Comparison of ENCODE assay signal across 8 cellular contexts in genomic region chr4:22389240-22389871, GRCh38.
DNase-seq lines count a peak whose midpoint lies in the region; ATAC-seq and TF ChIP-seq lines count a peak whose summit lies in the region.

No MANE protein-coding gene starts in this region.

- H3K36me3 ChIP-seq in neural progenitor cell = peaks cover 9% of the 10 kb centered on the region

- no peak overlapping the region for H3K4me3 ChIP-seq in neural progenitor cell

- intact Hi-C loops in Right ventricle myocardium superior (cut with DNase I) (loop anchor here (5.0 kb wide), 1 partner anchor 597 kb away; no protein-coding TSS in a partner anchor), Right ventricle myocardium inferior (cut with DNase I) (loop anchor here (2.0 to 10.0 kb wide), 2 partner anchors 255 to 599 kb away; no protein-coding TSS in a partner anchor)
- intact Hi-C loops in activated CD4-positive, alpha-beta T cell treated with anti-CD3 and anti-CD28 coated beads, Interleukin-2, amount 10 ng/mL, durations not matched to agents 24 days and 14 days (cut with micrococcal nuclease) = loop anchor here (1.0 kb wide), 3 partner anchors 152 to 600 kb away; no protein-coding TSS in a partner anchor

- no peaks in the 10 kb centered on the region for H3K27me3 Mint-ChIP-seq in activated CD4-positive, alpha-beta T cell treated with anti-CD3 and anti-CD28 coated beads, Interleukin-2, amount 10 ng/mL, durations not matched to agents 24 days and 14 days
- no peaks in the 10 kb centered on the region for H3K27me3 Mint-ChIP-seq in neural progenitor cell (ENCODE audit: insufficient read depth, low read depth)

- peak; percentile 96 for TF ChIP-seq CTCF in neural progenitor cell (IDR thresholded peaks at IDR 0.05)

- H3K79me2 ChIP-seq in neural progenitor cell (ENCODE audit: low read depth) = no peaks in the 10 kb centered on the region

- H3K9me3 ChIP-seq in neural progenitor cell (ENCODE audit: low read depth) = no peaks in the 10 kb centered on the region

- no peaks in the 10 kb centered on the region for H3K27me3 ChIP-seq in neural progenitor cell

- peaks cover 8% of the 10 kb centered on the region for H3K4me1 Mint-ChIP-seq in activated CD4-positive, alpha-beta T cell treated with anti-CD3 and anti-CD28 coated beads, Interleukin-2, amount 10 ng/mL, durations not matched to agents 24 days and 14 days
- H3K4me1 Mint-ChIP-seq in neural progenitor cell = no peaks in the 10 kb centered on the region

- no peak overlapping the region for H2AFZ ChIP-seq in neural progenitor cell (replicated peaks)

- H3K27ac Mint-ChIP-seq in activated CD4-positive, alpha-beta T cell treated with anti-CD3 and anti-CD28 coated beads, Interleukin-2, amount 10 ng/mL, durations not matched to agents 24 days and 14 days = no peak overlapping the region
- H3K27ac Mint-ChIP-seq in neural progenitor cell = no peak overlapping the region

- no peak overlapping the region for H3K9ac ChIP-seq in neural progenitor cell

- H3K36me3 Mint-ChIP-seq in activated CD4-positive, alpha-beta T cell treated with anti-CD3 and anti-CD28 coated beads, Interleukin-2, amount 10 ng/mL, durations not matched to agents 24 days and 14 days (ENCODE audit: low read depth) = peaks cover 2% of the 10 kb centered on the region
- H3K36me3 Mint-ChIP-seq in neural progenitor cell = peaks cover 13% of the 10 kb centered on the region

- no peak overlapping the region for H3K4me3 Mint-ChIP-seq in activated CD4-positive, alpha-beta T cell treated with anti-CD3 and anti-CD28 coated beads, Interleukin-2, amount 10 ng/mL, durations not matched to agents 24 days and 14 days
- no peak overlapping the region for H3K4me3 Mint-ChIP-seq in neural progenitor cell

- no peaks in the 10 kb centered on the region for H3K4me1 ChIP-seq in neural progenitor cell

- ATAC-seq in Right ventricle myocardium superior (ENCODE audit: poor library complexity) (peak; percentile 74), Right ventricle myocardium inferior (no peak), HG02642 (IDR thresholded peaks at IDR 0.05; ENCODE audit: poor library complexity, unreplicated experiment) (peak; percentile 72)

- H3K4me2 ChIP-seq in neural progenitor cell = no peak overlapping the region

- peaks cover 7% of the 10 kb centered on the region for H3F3A ChIP-seq in neural progenitor cell (ENCODE audit: low read depth)

- DNase-seq in Right ventricle myocardium superior (no peak), Right ventricle myocardium inferior (ENCODE audit: missing footprints) (no peak), NCI-H2081 treated with DMSO at 0.1 percent for 48 hours (lab: John Stamatoyannopoulos, UW) (peak; percentile 41), fibroblast of peridontal ligament (ENCODE audit: extremely low read depth) (peak; percentile 90), neural progenitor cell (ENCODE audit: low spot score) (peak; percentile 73), activated gamma-delta T cell treated with Interleukin-2 at 50 U/mL for 16 hours (no peak)
- peak; percentile 82 for DNase-seq in activated CD4-positive, alpha-beta T cell treated with anti-CD3 and anti-CD28 coated beads, Interleukin-2, amount 10 ng/mL, durations not matched to agents 24 days and 14 days

- no peaks in the 10 kb centered on the region for H4K20me1 ChIP-seq in neural progenitor cell (ENCODE audit: low read depth)

- H3K27ac ChIP-seq in neural progenitor cell = no peak overlapping the region

- no peaks in the 10 kb centered on the region for H3K9me3 Mint-ChIP-seq in activated CD4-positive, alpha-beta T cell treated with anti-CD3 and anti-CD28 coated beads, Interleukin-2, amount 10 ng/mL, durations not matched to agents 24 days and 14 days
- no peaks in the 10 kb centered on the region for H3K9me3 Mint-ChIP-seq in neural progenitor cell

Comparison
In these comparisons a context has a peak if more than half of its experiments do, and no peak if none do; other contexts are left out.
1. DNase-seq: peak in NCI-H2081 treated with DMSO at 0.1 percent for 48 hours (single experiment), activated CD4-positive, alpha-beta T cell treated with anti-CD3 and anti-CD28 coated beads, Interleukin-2, amount 10 ng/mL, durations not matched to agents 24 days and 14 days (single experiment), fibroblast of peridontal ligament (single experiment) and neural progenitor cell (single experiment); none in Right ventricle myocardium superior (single experiment), Right ventricle myocardium inferior (single experiment) and activated gamma-delta T cell treated with Interleukin-2 at 50 U/mL for 16 hours (single experiment).